Comparison of ENCODE assay signal across 8 cellular contexts in the genomic region with DNA sequence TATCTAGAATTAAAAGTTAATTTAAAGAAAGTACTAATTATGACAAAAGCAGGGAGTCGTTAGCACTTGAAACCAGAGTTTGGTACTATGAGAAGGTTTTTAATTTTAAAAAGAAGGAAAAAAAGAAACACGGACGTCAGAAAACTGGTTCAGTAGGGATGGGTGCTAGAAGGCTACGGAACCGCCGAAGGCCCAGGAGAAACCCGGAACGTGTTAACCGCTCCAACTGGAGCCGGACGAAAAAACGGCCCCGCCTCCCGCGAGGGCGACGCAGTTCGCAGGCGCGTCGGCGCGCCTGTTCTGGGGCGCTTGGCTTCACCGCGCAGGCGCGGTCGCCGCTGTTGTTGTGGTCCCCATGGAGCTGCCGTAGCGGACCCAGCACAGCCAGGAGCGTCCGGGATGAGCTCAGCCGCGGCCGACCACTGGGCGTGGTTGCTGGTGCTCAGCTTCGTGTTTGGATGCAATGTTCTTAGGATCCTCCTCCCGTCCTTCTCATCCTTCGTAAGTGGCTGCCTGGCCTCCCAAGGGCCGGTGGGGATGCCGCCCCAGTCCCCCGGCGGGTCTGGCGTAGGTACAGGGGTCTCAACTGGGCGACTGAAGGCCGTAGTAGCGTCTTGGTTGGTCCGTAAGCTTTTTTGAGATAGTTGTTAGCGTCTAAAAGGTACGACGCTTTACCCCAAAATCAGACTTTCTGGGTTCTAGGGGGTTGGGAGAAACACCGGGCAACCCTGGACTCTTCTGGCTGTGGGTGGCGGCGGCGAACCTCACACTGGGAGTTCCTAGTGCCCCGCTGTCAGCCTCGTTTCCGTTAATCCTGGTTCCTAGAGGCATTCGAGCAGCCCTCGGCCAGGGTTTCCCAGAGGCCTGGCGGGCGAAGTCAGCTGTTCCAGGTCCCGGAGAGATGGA. TPM values are rescaled to one million over a fixed set of nuclear protein-coding genes. Genes with fewer than 3 reads are reported as not detected.
DNase-seq lines count a peak whose midpoint lies in the region; ATAC-seq and TF ChIP-seq lines count a peak whose summit lies in the region.

No MANE protein-coding gene starts in this region.

- under 1% methylated on average over 65 of the region's 65 CpGs for WGBS in thymus

- CTCF ChIA-PET in GM10248 (lab: Yijun Ruan, JAX): interaction anchor here (0.9 to 1.1 kb wide), 5 partner anchors 9 to 197 kb away, joined by 3 read pairs; no protein-coding TSS in a partner anchor

- H3K9me3 Mint-ChIP-seq in activated naive CD8-positive, alpha-beta T cell treated with anti-CD3 and anti-CD28 coated beads for 36 hours: no peaks in the 10 kb centered on the region
- no peaks in the 10 kb centered on the region for H3K9me3 Mint-ChIP-seq in osteocyte (ENCODE audit: unreplicated experiment)

- no peaks in the 10 kb centered on the region for H3K27me3 ChIP-seq in thymus (ENCODE audit: control insufficient read depth, insufficient read depth)

- DNase-seq in GM10248 (ENCODE audit: extremely low spot score) (peak; percentile 94), NCI-H1092 treated with DMSO at 0.1 percent for 48 hours (lab: John Stamatoyannopoulos, UW) (peak; percentile 88), Right ventricle myocardium inferior (ENCODE audit: missing footprints) (peak; percentile 99), osteocyte (ENCODE audit: extremely low spot score, unreplicated experiment) (peak; percentile 99)
- DNase-seq in activated naive CD8-positive, alpha-beta T cell treated with anti-CD3 and anti-CD28 coated beads for 36 hours: peak; percentile 94

- no peaks in the 10 kb centered on the region for H3K36me3 ChIP-seq in thymus (ENCODE audit: control insufficient read depth, insufficient read depth)

- H3K4me3 Mint-ChIP-seq in activated naive CD8-positive, alpha-beta T cell treated with anti-CD3 and anti-CD28 coated beads for 36 hours: peak overlapping the region; percentile 95
- peak overlapping the region; percentile 93 for H3K4me3 Mint-ChIP-seq in osteocyte (ENCODE audit: unreplicated experiment)

- ATAC-seq in HG02623 (IDR thresholded peaks at IDR 0.05; ENCODE audit: unreplicated experiment): peak; percentile 98
- peak; percentile 99 for ATAC-seq in SK-N-SH treated with all-trans-retinoic acid at 6 μM for 48 hours
- peak; percentile 99 for ATAC-seq in Right ventricle myocardium inferior

- H3K27me3 Mint-ChIP-seq in activated naive CD8-positive, alpha-beta T cell treated with anti-CD3 and anti-CD28 coated beads for 36 hours: no peaks in the 10 kb centered on the region
- H3K27me3 Mint-ChIP-seq in osteocyte (ENCODE audit: unreplicated experiment): peaks cover 11% of the 10 kb centered on the region

- POLR2A ChIA-PET in GM10248 (lab: Yijun Ruan, JAX): no interaction called here

- no peak for TF ChIP-seq CTCF in GM10248 (IDR thresholded peaks at IDR 0.05; ENCODE audit: control extremely low read depth, extremely low read depth, low read depth, missing control alignments)
- no peak for TF ChIP-seq CTCF in osteocyte (IDR thresholded peaks at IDR 0.05)

- peaks cover 18% of the 10 kb centered on the region for H3K4me1 Mint-ChIP-seq in activated naive CD8-positive, alpha-beta T cell treated with anti-CD3 and anti-CD28 coated beads for 36 hours
- H3K4me1 Mint-ChIP-seq in osteocyte (ENCODE audit: unreplicated experiment): peaks cover 17% of the 10 kb centered on the region

- peaks cover 4% of the 10 kb centered on the region for H3K4me1 ChIP-seq in thymus (ENCODE audit: control insufficient read depth, insufficient read depth, low read length)

- H3K4me3 ChIP-seq in thymus (ENCODE audit: low read length): peak overlapping the region; percentile 80

- no peaks in the 10 kb centered on the region for H3K9me3 ChIP-seq in thymus (ENCODE audit: control insufficient read depth)

- H3K27ac ChIP-seq in thymus (ENCODE audit: low read depth): peak overlapping the region; percentile 64

- no peaks in the 10 kb centered on the region for H3K36me3 Mint-ChIP-seq in activated naive CD8-positive, alpha-beta T cell treated with anti-CD3 and anti-CD28 coated beads for 36 hours
- peaks cover 2% of the 10 kb centered on the region for H3K36me3 Mint-ChIP-seq in osteocyte (ENCODE audit: unreplicated experiment)

- intact Hi-C loops in Right ventricle myocardium inferior (cut with DNase I): loop anchor here (2.0 kb wide), 2 partner anchors 31 to 67 kb away; partner anchors contain the start of genes BRWD1 and HMGN1

- peak overlapping the region; percentile 86 for H3K27ac Mint-ChIP-seq in activated naive CD8-positive, alpha-beta T cell treated with anti-CD3 and anti-CD28 coated beads for 36 hours
- peak overlapping the region; percentile 98 for H3K27ac Mint-ChIP-seq in osteocyte (ENCODE audit: unreplicated experiment)

TF ChIP-seq in SK-N-SH treated with all-trans-retinoic acid at 6 μM for 48 hours, 23 proteins besides CTCF, POLR2A, EP300 and RAD21:
- TF ChIP-seq ISL1 (CRISPR knock-in tag; IDR thresholded peaks at IDR 0.05) (no peak), PPARA (CRISPR knock-in tag; IDR thresholded peaks at IDR 0.05; ENCODE audit: borderline replicate concordance) (no peak), PATZ1 (CRISPR knock-in tag; IDR thresholded peaks at IDR 0.05; ENCODE audit: borderline replicate concordance) (no peak), CSRNP3 (CRISPR knock-in tag; IDR thresholded peaks at IDR 0.05) (no peak)
TF ChIP-seq in SK-N-SH treated with all-trans-retinoic acid at 6 μM for 48 hours: peak in this region for 0.

RNA-seq across cellular contexts. Expression of gene HMGN1, which starts 31.4 kb away (rescaled TPM):
- 100 to 1,000 TPM; 432 to 501 TPM for total RNA-seq in activated naive CD8-positive, alpha-beta T cell treated with anti-CD3 and anti-CD28 coated beads for 36 hours
- total RNA-seq in Right ventricle myocardium inferior: 69.1 TPM
- total RNA-seq in osteocyte: 267 and 289 TPM in 2 replicates
- polyA plus RNA-seq in thymus: 382 TPM

Comparison
In these comparisons a context has a peak if more than half of its experiments do, and no peak if none do; other contexts are left out.
1. Peak in every context shown above with its lines: DNase-seq, ATAC-seq, H3K4me3 ChIP-seq and H3K27ac ChIP-seq.